8 cellular contexts compared by ENCODE assay signal in the genomic region with DNA sequence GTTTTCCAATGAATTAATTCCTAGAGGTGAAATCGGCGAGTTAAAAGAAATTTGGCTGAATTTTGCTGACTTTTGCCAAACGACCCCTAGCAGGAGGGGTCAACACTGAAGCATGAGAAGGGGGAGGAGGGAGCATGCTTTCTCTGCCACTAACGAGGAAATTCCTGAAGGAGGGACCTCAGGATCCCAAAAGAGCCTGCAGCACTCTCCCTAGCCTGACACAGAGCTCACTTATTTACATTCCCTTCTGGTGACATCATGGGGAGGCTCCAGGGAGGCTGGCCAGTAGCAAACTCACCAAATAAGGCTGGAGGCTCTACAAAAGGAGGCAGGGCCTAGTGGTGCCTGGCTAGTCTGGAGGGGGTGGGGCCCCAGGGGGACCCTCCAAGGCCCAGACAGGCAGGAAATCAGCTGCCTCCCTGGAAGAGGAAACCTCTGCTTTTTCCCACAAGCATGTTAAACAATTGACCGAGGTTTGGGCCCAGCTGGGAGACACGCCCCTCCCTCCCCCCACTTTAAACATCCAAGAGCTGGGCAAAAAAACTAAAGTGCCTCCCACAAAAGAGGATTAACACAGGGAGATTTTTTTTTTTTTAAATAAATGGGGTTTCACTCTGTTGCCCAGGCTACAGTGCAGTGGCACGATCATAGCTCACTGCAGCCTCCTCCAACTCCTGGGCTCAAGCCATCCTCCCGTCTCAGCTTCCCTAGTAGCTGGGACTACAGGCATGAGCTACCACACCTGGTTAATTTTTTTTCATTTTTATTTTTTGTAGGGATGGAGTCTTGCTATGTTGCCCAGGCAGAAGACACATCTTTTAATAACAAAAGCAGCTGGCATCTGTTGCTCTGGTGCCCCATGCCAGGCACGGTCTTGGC. TPM values are rescaled to one million over a fixed set of nuclear protein-coding genes. Genes with fewer than 3 reads are reported as not detected.
DNase-seq lines count a peak whose midpoint lies in the region; ATAC-seq and TF ChIP-seq lines count a peak whose summit lies in the region.

No MANE protein-coding gene starts in this region.

- H3K4me3 ChIP-seq in AG04449 (ENCODE audit: low read depth, low read length) (peak overlapping the region; percentile 97), H7 (ENCODE audit: insufficient read depth, low read depth, low read length) (no peak overlapping the region; the same call in 1 of the 2 replicates), esophagus squamous epithelium (peak overlapping the region in 3 of 4 donors; percentile 88 to 100 (median 98)), muscle layer of colon (ENCODE audit: low read depth in 1 of 2, low read length in 2 of 2) (peak overlapping the region; percentile 65 to 97)

- H3K9me3 ChIP-seq in esophagus squamous epithelium (no peaks in the 10 kb centered on the region), muscle layer of colon (ENCODE audit: low read length) (no peaks in the 10 kb centered on the region)

- TF ChIP-seq POLR2A in esophagus squamous epithelium (IDR thresholded peaks at IDR 0.05): peak in 1 of 4 donors; percentile 39

- H3K27ac ChIP-seq in esophagus squamous epithelium: peak overlapping the region; percentile 96 to 99 (median 98)
- H3K27ac ChIP-seq in muscle layer of colon (ENCODE audit: low read depth, low read length): peak overlapping the region; percentile 97

- CTCF ChIA-PET in AG04449 (lab: Yijun Ruan, JAX): interaction anchor here (1.1 to 5.5 kb wide), 5 partner anchors 11 to 281 kb away, joined by 3 to 37 read pairs (median 10); a partner anchor contains a TSS

- H3K27me3 ChIP-seq in H7 (ENCODE audit: control insufficient read depth, insufficient read depth, low read length) (no peaks in the 10 kb centered on the region), esophagus squamous epithelium (no peaks in the 10 kb centered on the region), muscle layer of colon (ENCODE audit: control insufficient read depth in 1 of 2, insufficient read depth in 2 of 2, low read length in 2 of 2) (no peaks in the 10 kb centered on the region)

- POLR2A ChIA-PET in AG04449 (lab: Yijun Ruan, JAX): interaction anchor here (1.0 to 6.1 kb wide), 10 partner anchors 9 to 207 kb away, joined by 3 to 266 read pairs (median 6); a partner anchor contains a TSS

- TF ChIP-seq CTCF in AG04449 (IDR thresholded peaks at IDR 0.05; ENCODE audit: insufficient read depth, low read length, missing control alignments) (no peak), esophagus squamous epithelium (IDR thresholded peaks at IDR 0.05) (no peak)

- peak overlapping the region; percentile 84 for H3K9ac ChIP-seq in muscle layer of colon (ENCODE audit: low read length)

- intact Hi-C loops in esophagus squamous epithelium (cut with DNase I): no loop called here

- WGBS in esophagus squamous epithelium, 2 donors: 21 to 26% methylated on average over 8 to 9 of the region's 9 CpGs

- peak; percentile 68 for ATAC-seq in SK-N-SH treated with all-trans-retinoic acid at 6 μM for 48 hours

- H3K4me1 ChIP-seq in esophagus squamous epithelium (peaks cover 16 to 61% (median 45%) of the 10 kb centered on the region in 3 donors), muscle layer of colon (ENCODE audit: insufficient read depth, low read length) (peaks cover 44% of the 10 kb centered on the region)

- DNase-seq in AG04449 (ENCODE audit: low read depth, low spot score) (peak; percentile 98), H7 (peak; percentile 95), esophagus squamous epithelium (lab: John Stamatoyannopoulos, UW) (no peak), NCI-H2171 (lab: John Stamatoyannopoulos, UW) (no peak), GM19240 (ENCODE audit: insufficient read length, low spot score) (no peak), RPMI8226 (no peak)

- H3K36me3 ChIP-seq in H7 (replicated peaks; ENCODE audit: control insufficient read depth, insufficient read depth, low read length): peaks cover 17% of the 10 kb centered on the region
- peaks cover under 1 to 53% (median 17%) of the 10 kb centered on the region in 3 donors for H3K36me3 ChIP-seq in esophagus squamous epithelium
- H3K36me3 ChIP-seq in muscle layer of colon (ENCODE audit: insufficient read depth, low read length): peaks cover 21% of the 10 kb centered on the region

TF ChIP-seq in SK-N-SH treated with all-trans-retinoic acid at 6 μM for 48 hours, 23 proteins besides CTCF, POLR2A, EP300 and RAD21:
- no peak for TF ChIP-seq PPARA (CRISPR knock-in tag; IDR thresholded peaks at IDR 0.05; ENCODE audit: borderline replicate concordance)
- TF ChIP-seq, protein P1, sequence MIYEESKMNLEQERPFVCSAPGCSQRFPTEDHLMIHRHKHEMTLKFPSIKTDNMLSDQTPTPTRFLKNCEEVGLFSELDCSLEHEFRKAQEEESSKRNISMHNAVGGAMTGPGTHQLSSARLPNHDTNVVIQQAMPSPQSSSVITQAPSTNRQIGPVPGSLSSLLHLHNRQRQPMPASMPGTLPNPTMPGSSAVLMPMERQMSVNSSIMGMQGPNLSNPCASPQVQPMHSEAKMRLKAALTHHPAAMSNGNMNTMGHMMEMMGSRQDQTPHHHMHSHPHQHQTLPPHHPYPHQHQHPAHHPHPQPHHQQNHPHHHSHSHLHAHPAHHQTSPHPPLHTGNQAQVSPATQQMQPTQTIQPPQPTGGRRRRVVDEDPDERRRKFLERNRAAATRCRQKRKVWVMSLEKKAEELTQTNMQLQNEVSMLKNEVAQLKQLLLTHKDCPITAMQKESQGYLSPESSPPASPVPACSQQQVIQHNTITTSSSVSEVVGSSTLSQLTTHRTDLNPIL (CRISPR knock-in tag; IDR thresholded peaks at IDR 0.05; ENCODE audit: low read depth): 0 out of 2 replicates have a peak, but pooled peaks have one; percentile 47
- TF ChIP-seq BACH2 (CRISPR knock-in tag; IDR thresholded peaks at IDR 0.05; ENCODE audit: borderline replicate concordance): no peak
- TF ChIP-seq, protein P2, sequence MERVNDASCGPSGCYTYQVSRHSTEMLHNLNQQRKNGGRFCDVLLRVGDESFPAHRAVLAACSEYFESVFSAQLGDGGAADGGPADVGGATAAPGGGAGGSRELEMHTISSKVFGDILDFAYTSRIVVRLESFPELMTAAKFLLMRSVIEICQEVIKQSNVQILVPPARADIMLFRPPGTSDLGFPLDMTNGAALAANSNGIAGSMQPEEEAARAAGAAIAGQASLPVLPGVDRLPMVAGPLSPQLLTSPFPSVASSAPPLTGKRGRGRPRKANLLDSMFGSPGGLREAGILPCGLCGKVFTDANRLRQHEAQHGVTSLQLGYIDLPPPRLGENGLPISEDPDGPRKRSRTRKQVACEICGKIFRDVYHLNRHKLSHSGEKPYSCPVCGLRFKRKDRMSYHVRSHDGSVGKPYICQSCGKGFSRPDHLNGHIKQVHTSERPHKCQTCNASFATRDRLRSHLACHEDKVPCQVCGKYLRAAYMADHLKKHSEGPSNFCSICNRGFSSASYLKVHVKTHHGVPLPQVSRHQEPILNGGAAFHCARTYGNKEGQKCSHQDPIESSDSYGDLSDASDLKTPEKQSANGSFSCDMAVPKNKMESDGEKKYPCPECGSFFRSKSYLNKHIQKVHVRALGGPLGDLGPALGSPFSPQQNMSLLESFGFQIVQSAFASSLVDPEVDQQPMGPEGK (CRISPR knock-in tag; IDR thresholded peaks at IDR 0.05; ENCODE audit: borderline replicate concordance): 0 out of 2 replicates have a peak, but pooled peaks have one; percentile 13
- no peak for TF ChIP-seq ZFP3 (CRISPR knock-in tag; IDR thresholded peaks at IDR 0.05)
- TF ChIP-seq, protein P3, sequence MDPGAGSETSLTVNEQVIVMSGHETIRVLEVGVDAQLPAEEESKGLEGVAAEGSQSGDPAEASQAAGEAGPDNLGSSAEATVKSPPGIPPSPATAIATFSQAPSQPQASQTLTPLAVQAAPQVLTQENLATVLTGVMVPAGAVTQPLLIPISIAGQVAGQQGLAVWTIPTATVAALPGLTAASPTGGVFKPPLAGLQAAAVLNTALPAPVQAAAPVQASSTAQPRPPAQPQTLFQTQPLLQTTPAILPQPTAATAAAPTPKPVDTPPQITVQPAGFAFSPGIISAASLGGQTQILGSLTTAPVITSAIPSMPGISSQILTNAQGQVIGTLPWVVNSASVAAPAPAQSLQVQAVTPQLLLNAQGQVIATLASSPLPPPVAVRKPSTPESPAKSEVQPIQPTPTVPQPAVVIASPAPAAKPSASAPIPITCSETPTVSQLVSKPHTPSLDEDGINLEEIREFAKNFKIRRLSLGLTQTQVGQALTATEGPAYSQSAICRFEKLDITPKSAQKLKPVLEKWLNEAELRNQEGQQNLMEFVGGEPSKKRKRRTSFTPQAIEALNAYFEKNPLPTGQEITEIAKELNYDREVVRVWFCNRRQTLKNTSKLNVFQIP (CRISPR knock-in tag; IDR thresholded peaks at IDR 0.05; ENCODE audit: borderline replicate concordance, low read depth): 0 out of 2 replicates have a peak, but pooled peaks have one; percentile 40
- no peak for TF ChIP-seq ESRRG (CRISPR knock-in tag; IDR thresholded peaks at IDR 0.05)
- TF ChIP-seq ZC3H10 (CRISPR knock-in tag; IDR thresholded peaks at IDR 0.05): 0 out of 2 replicates have a peak, but pooled peaks have one; percentile 11
- TF ChIP-seq TCF4 (CRISPR knock-in tag; IDR thresholded peaks at IDR 0.05; ENCODE audit: borderline replicate concordance): no peak
- TF ChIP-seq CSDC2 (CRISPR knock-in tag; IDR thresholded peaks at IDR 0.05): no peak
- no peak for TF ChIP-seq ARNTL (CRISPR knock-in tag; IDR thresholded peaks at IDR 0.05; ENCODE audit: borderline replicate concordance, low read depth)

RNA-seq across cellular contexts. Expression of a gene that starts 2.1 kb away (rescaled TPM):
- 124 and 131 TPM in 2 replicates for total RNA-seq in H7 (2014; rRNA removed; shearing (Covaris generic))
- 10 to 100 TPM; 38.2 to 60.4 (median 45.9) TPM for total RNA-seq in esophagus squamous epithelium

RNA-seq across cellular contexts. Expression of a gene that starts 16.5 kb away (rescaled TPM):
- 2,968 and 3,290 TPM in 2 replicates for total RNA-seq in H7 (2014; rRNA removed; shearing (Covaris generic))
- 1,000 to 10,000 TPM; 1,210 to 2,054 (median 1,565) TPM for total RNA-seq in esophagus squamous epithelium

RNA-seq across cellular contexts. Expression of a gene that starts 35.9 kb away (rescaled TPM):
- 59.4 and 60.1 TPM in 2 replicates for total RNA-seq in H7 (2014; rRNA removed; shearing (Covaris generic))
- not detected for total RNA-seq in esophagus squamous epithelium

RNA-seq across cellular contexts. Expression of a gene that starts 38.7 kb away (rescaled TPM):
- 47.9 and 54.4 TPM in 2 replicates for total RNA-seq in H7 (2014; rRNA removed; shearing (Covaris generic))
- total RNA-seq in esophagus squamous epithelium: 10 to 100 TPM; 11.4 to 15.1 (median 13.0) TPM

Comparison
In these comparisons a context has a peak if more than half of its experiments do, and no peak if none do; other contexts are left out.
1. DNase-seq: peak in AG04449 (single experiment) and H7 (single experiment); none in esophagus squamous epithelium (single experiment), NCI-H2171 (single experiment), GM19240 (single experiment) and RPMI8226 (single experiment).
2. RNA of a gene that starts 35.9 kb away (total RNA-seq): 59.4 to 60.1 TPM in H7; not detected in esophagus squamous epithelium; every median in the first group is over 10 times any median in the second.